ENCODE assay signal across 26 cellular contexts in the genomic region with DNA sequence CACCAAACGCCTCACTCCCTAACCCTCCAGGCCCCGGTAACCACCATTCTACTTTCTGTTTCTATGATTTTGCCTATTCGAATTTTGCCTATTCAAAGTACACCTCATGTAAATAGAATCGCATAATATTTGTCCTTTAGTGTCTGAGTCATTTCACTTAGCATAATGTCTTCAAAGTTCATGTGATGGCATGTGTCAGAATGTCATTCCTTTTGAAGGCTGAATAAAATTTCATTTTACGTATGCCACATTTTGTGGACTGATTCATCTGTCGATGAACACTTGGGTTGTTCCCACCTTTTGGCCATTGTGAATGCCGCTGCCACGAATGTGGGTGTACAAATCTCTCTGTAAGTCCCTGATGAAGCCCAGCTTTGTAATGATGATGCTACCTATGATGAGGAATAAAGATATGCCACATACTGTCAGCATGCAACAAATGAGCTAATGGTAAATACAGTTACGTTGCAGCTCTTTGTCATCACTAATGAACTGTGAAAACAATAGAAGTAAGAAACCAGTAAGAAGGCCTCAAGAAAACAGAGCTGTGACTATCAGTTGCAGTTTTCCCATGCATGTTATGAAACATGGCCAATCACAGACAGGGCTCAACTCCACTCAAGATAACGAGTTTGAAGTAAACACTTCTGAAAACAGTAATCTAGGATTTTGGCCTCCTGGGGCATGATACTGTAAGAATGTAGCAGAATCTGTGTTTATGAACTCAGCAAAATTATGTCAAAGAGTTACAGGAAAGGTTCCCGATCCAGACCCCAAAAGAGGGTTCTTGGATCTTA.
DNase-seq lines count a peak whose midpoint lies in the region; ATAC-seq and TF ChIP-seq lines count a peak whose summit lies in the region.
"Had no signal": no experiment of that assay in that cellular context is flagged by ENCODE, and none has a peak within 500 bp of the region (broad histone marks: within the 10 kb centered on the region; RNA-seq: fewer than 3 reads in every experiment).

No MANE protein-coding gene starts in this region.

- no peak overlapping the region for H2BK15ac ChIP-seq in mesenchymal stem cell (ENCODE audit: low read depth, poor library complexity, severe bottlenecking)

- no peak overlapping the region for H2BK12ac ChIP-seq in mesenchymal stem cell (ENCODE audit: low read length in 2 of 2)

- no peak overlapping the region for H4K8ac ChIP-seq in mesenchymal stem cell (ENCODE audit: low read length)

- no peak overlapping the region for H2BK5ac ChIP-seq in mesenchymal stem cell (ENCODE audit: low read depth, low read length, poor library complexity, severe bottlenecking)

- H3K36me3 ChIP-seq in mesenchymal stem cell (ENCODE audit: control insufficient read depth in 1 of 2, insufficient read depth in 2 of 2, low read depth in 1 of 2, low read length in 2 of 2), result peaks cover 11 to 51% of the 10 kb centered on the region in 2 experiments
- H3K36me3 ChIP-seq: HAP-1, SJCRH30 had no signal

- no peak overlapping the region for H3K9ac ChIP-seq in mesenchymal stem cell (ENCODE audit: low read length)

- no peak overlapping the region for H3K23ac ChIP-seq in mesenchymal stem cell (ENCODE audit: low read length in 2 of 2)

- ATAC-seq in HG02981 (IDR thresholded peaks at IDR 0.05; ENCODE audit: unreplicated experiment), result no peak
- ATAC-seq in HG02885 (IDR thresholded peaks at IDR 0.05; ENCODE audit: poor library complexity, unreplicated experiment), result no peak
- ATAC-seq: Right ventricle myocardium inferior, SK-N-SH treated with all-trans-retinoic acid at 6 μM for 48 hours had no signal

- 78% methylated on average over 10 of the region's 11 CpGs for WGBS in mesenchymal stem cell

- no peak overlapping the region for H3K4me2 ChIP-seq in mesenchymal stem cell (ENCODE audit: low read length, poor library complexity, severe bottlenecking)

- H3K27me3 ChIP-seq in mesenchymal stem cell (ENCODE audit: control insufficient read depth in 1 of 2, insufficient read depth in 1 of 2, low read length in 2 of 2), result no peaks in the 10 kb centered on the region
- H3K27me3 ChIP-seq: SJCRH30 had no signal

- H3K4me3 ChIP-seq in epithelial cell of proximal tubule (ENCODE audit: low read depth, low read length), result no peak overlapping the region
- H3K4me3 ChIP-seq in mesenchymal stem cell (ENCODE audit: insufficient read depth in 1 of 2, low read depth in 1 of 2, low read length in 2 of 2), result no peak overlapping the region
- H3K4me3 ChIP-seq: HAP-1, SJCRH30 had no signal

- no peak overlapping the region for H4K91ac ChIP-seq in mesenchymal stem cell (ENCODE audit: low read length)

- DNase-seq in amniotic epithelial cell (ENCODE audit: low read depth), result peak; percentile 88
- DNase-seq in epithelial cell of proximal tubule (ENCODE audit: low read depth), result peak; percentile 32
- peak; percentile 61 for DNase-seq in mesenchymal stem cell
- no peak for DNase-seq in G401 (ENCODE audit: low spot score)
- no peak for DNase-seq in activated T-cell treated with anti-CD3 and anti-CD28 coated beads, Interleukin-2, amount 50 U/mL, for 48 hours
- DNase-seq: C1 segment of cervical spinal cord; CD4-positive, alpha-beta memory T cell; COR-L47; DMS53; GOT3; HFFc6; NCI-H1092; NCI-H1417 treated with DMSO at 0.1 percent for 48 hours; NCI-H1694 treated with DMSO at 0.1 percent for 48 hours; NCI-H2081 treated with DMSO at 0.1 percent for 48 hours; NCI-H2171; NCI-H226; NCI-H510A treated with DMSO at 0.1 percent for 48 hours; NCI-H748 treated with DMSO at 0.1 percent for 48 hours; SJCRH30 had no signal

- H3K79me1 ChIP-seq in mesenchymal stem cell (replicated peaks; ENCODE audit: low read length, poor library complexity, severe bottlenecking), result peaks cover 32% of the 10 kb centered on the region

- peaks cover 7% of the 10 kb centered on the region for H3K4me1 ChIP-seq in mesenchymal stem cell (ENCODE audit: control insufficient read depth, insufficient read depth, low read depth, low read length)
- H3K4me1 ChIP-seq: HAP-1, SJCRH30 had no signal

- H3K9me3 ChIP-seq in mesenchymal stem cell (ENCODE audit: control insufficient read depth, low read length), result peaks cover 6% of the 10 kb centered on the region
- H3K9me3 ChIP-seq: HAP-1, SJCRH30 had no signal

- TF ChIP-seq CTCF in epithelial cell of proximal tubule (conservative IDR thresholded peaks at IDR 0.05; ENCODE audit: low read depth, low read length), result no peak

- H3K18ac ChIP-seq in mesenchymal stem cell (ENCODE audit: low read depth in 1 of 2, low read length in 2 of 2), result no peak overlapping the region

- no peak overlapping the region for H2BK120ac ChIP-seq in mesenchymal stem cell (ENCODE audit: low read depth, low read length)

- no peak overlapping the region for H3K14ac ChIP-seq in mesenchymal stem cell (ENCODE audit: low read length in 2 of 2)

- no peak overlapping the region for H3K27ac ChIP-seq in mesenchymal stem cell (ENCODE audit: low read length, poor library complexity, severe bottlenecking)
- H3K27ac ChIP-seq: HL-60, SJCRH30 had no signal

- no peak overlapping the region for H2AFZ ChIP-seq in mesenchymal stem cell (ENCODE audit: low read depth, low read length)

- peak overlapping the region in 1 of 2 experiments; percentile 18 for H3K4ac ChIP-seq in mesenchymal stem cell (ENCODE audit: low read depth in 1 of 2, low read length in 2 of 2)

- no peak overlapping the region for H2AK5ac ChIP-seq in mesenchymal stem cell (ENCODE audit: low read length, severe bottlenecking)

- in situ Hi-C loops in G401 (cut with HindIII; ENCODE audit: low sequenced_read_pairs), result no loop called here

Comparison
In these comparisons a context has a peak if more than half of its experiments do, and no peak if none do; other contexts are left out.
1. DNase-seq: peak in amniotic epithelial cell (single experiment), epithelial cell of proximal tubule (single experiment) and mesenchymal stem cell (single experiment); none in G401 (single experiment) and activated T-cell treated with anti-CD3 and anti-CD28 coated beads, Interleukin-2, amount 50 U/mL, for 48 hours (0 of 2).